ENCODE assay signal across 13 cellular contexts in the genomic region with DNA sequence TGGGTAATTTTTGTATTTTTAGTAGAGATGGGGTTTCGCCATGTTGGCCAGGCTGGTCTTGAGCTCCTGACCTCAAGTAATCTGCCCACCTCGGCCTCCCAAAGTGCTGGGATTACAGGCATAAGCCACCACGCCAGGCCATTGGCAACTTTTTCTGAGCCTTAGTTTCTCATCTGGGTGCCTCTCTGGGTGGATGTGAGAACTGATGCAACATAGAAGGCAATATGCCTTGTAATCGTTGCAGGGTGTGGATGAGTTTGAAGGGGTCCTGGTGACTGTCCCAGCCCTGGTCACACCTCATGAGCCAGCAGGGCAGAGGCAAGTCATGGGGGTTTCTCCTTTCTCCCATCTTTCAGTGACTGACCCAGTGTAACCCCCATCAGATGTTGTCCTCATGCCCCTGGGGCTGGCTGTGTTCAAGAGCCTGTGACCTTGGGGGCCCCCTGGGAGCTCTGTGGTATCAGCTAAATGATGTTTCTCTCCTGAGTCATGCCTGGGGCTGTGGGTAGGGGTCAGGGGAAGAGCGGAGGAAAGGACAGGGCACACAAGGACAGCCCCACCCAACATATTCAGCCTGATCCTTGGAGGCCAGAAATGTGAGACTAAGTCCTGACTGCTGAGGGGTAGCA. TPM values are rescaled to one million over a fixed set of nuclear protein-coding genes. Genes with fewer than 3 reads are reported as not detected.
DNase-seq lines count a peak whose midpoint lies in the region; ATAC-seq and TF ChIP-seq lines count a peak whose summit lies in the region.
"Had no signal": no experiment of that assay in that cellular context is flagged by ENCODE, and none has a peak within 500 bp of the region (broad histone marks: within the 10 kb centered on the region; RNA-seq: fewer than 3 reads in every experiment).

No MANE protein-coding gene starts in this region.

- no peaks in the 10 kb centered on the region for H3K36me3 ChIP-seq in CD4-positive, CD25-positive, alpha-beta regulatory T cell (ENCODE audit: control insufficient read depth, insufficient read depth, low read length)
- H3K36me3 ChIP-seq: vagina had no signal

- no peak overlapping the region for H3K27ac ChIP-seq in CD4-positive, CD25-positive, alpha-beta regulatory T cell (ENCODE audit: insufficient read depth, low read length, poor library complexity, severe bottlenecking)
- H3K27ac ChIP-seq in layer of hippocampus (ENCODE audit: low read depth, low read length) = peak overlapping the region; percentile 98
- H3K27ac ChIP-seq: vagina had no signal

- TF ChIP-seq CTCF in HFFc6 (IDR thresholded peaks at IDR 0.05) = no peak

- peaks cover 5% of the 10 kb centered on the region for H3K36me3 Mint-ChIP-seq in CD4-positive, CD25-positive, alpha-beta regulatory T cell
- no peaks in the 10 kb centered on the region for H3K36me3 Mint-ChIP-seq in HFFc6 (ENCODE audit: low read depth)
- H3K36me3 Mint-ChIP-seq: T-cell had no signal

- no peaks in the 10 kb centered on the region for H3K27me3 ChIP-seq in CD4-positive, CD25-positive, alpha-beta regulatory T cell (ENCODE audit: control insufficient read depth, insufficient read depth, low read length)
- H3K27me3 ChIP-seq in layer of hippocampus (ENCODE audit: control insufficient read depth, insufficient read depth, low read length) = no peaks in the 10 kb centered on the region

- no peak for DNase-seq in CD4-positive, CD25-positive, alpha-beta regulatory T cell
- DNase-seq in T1000 (lab: John Stamatoyannopoulos, UW) (peak; percentile 62), NCI-H446 (lab: John Stamatoyannopoulos, UW) (no peak), HFFc6 (no peak), SK-N-DZ (ENCODE audit: low spot score) (no peak), NCI-H69 (lab: John Stamatoyannopoulos, UW) (no peak)
- DNase-seq: naive thymus-derived CD4-positive, alpha-beta T cell; NCI-H187 treated with DMSO at 0.1 percent for 48 hours; T-cell had no signal

- H3K9me3 ChIP-seq in CD4-positive, CD25-positive, alpha-beta regulatory T cell (ENCODE audit: control insufficient read depth in 2 of 2, low read length in 2 of 2) = no peaks in the 10 kb centered on the region
- H3K9me3 ChIP-seq: vagina had no signal

- peak overlapping the region; percentile 51 to 80 (median 78) for H3K27ac Mint-ChIP-seq in CD4-positive, CD25-positive, alpha-beta regulatory T cell
- H3K27ac Mint-ChIP-seq in HFFc6 = no peak overlapping the region

- no peak overlapping the region for H3K4me3 ChIP-seq in CD4-positive, CD25-positive, alpha-beta regulatory T cell (ENCODE audit: low read depth, low read length)
- H3K4me3 ChIP-seq: skin epidermis, vagina had no signal

- H3K4me1 ChIP-seq in CD4-positive, CD25-positive, alpha-beta regulatory T cell (ENCODE audit: control insufficient read depth, insufficient read depth, low read length, poor library complexity, severe bottlenecking) = peaks cover 43% of the 10 kb centered on the region

- H3K4me1 Mint-ChIP-seq in CD4-positive, CD25-positive, alpha-beta regulatory T cell = peaks cover 6 to 51% (median 24%) of the 10 kb centered on the region in 4 donors
- peaks cover 27% of the 10 kb centered on the region for H3K4me1 Mint-ChIP-seq in HFFc6 (ENCODE audit: low read depth)

- peak overlapping the region; percentile 11 to 50 (median 36) for H3K4me3 Mint-ChIP-seq in CD4-positive, CD25-positive, alpha-beta regulatory T cell
- no peak overlapping the region for H3K4me3 Mint-ChIP-seq in HFFc6

- no peaks in the 10 kb centered on the region for H3K9me3 Mint-ChIP-seq in CD4-positive, CD25-positive, alpha-beta regulatory T cell
- no peaks in the 10 kb centered on the region for H3K9me3 Mint-ChIP-seq in HFFc6
- H3K9me3 Mint-ChIP-seq: naive thymus-derived CD4-positive, alpha-beta T cell; T-cell had no signal

- ATAC-seq in CD4-positive, CD25-positive, alpha-beta regulatory T cell (ENCODE audit: low read depth in 2 of 2) = no peak
- peak; percentile 43 for ATAC-seq in GM21447 (IDR thresholded peaks at IDR 0.05; ENCODE audit: unreplicated experiment)
- ATAC-seq: naive thymus-derived CD4-positive, alpha-beta T cell; T-cell had no signal

- H3K27me3 Mint-ChIP-seq in CD4-positive, CD25-positive, alpha-beta regulatory T cell = peaks cover 11% of the 10 kb centered on the region
- peaks cover 22% of the 10 kb centered on the region for H3K27me3 Mint-ChIP-seq in HFFc6 (ENCODE audit: insufficient read depth)

RNA-seq across cellular contexts. Expression of gene COL9A2, which starts 3.6 kb away (rescaled TPM):
- 2.9 TPM for total RNA-seq in CD4-positive, CD25-positive, alpha-beta regulatory T cell
- polyA plus RNA-seq in CD4-positive, CD25-positive, alpha-beta regulatory T cell = 1 to 10 TPM in 1 of 4 donors, under 1 TPM in 3; 0.26 to 1.5 (median 0.50) TPM
- total RNA-seq in HFFc6 (2021; fragmentation: NEBNext Ultra II Directional; extraction: Animal tissue kit (Norgen Biotek cat#: 25700)) = under 1 TPM; 0.07 to 0.48 (median 0.32) TPM
- 7.9 and 12.1 TPM in 2 replicates for polyA plus RNA-seq in SK-N-DZ (2014; cell fraction: cytosol; rRNA removed)
- 125 and 126 TPM in 2 replicates for polyA plus RNA-seq in SK-N-DZ (2014; cell fraction: nucleus; rRNA removed)

RNA-seq across cellular contexts. Expression of gene ZMPSTE24, which starts 55.4 kb away (rescaled TPM):
- total RNA-seq in CD4-positive, CD25-positive, alpha-beta regulatory T cell = 12.2 TPM
- 10 to 100 TPM; 23.3 to 35.1 (median 32.0) TPM for polyA plus RNA-seq in CD4-positive, CD25-positive, alpha-beta regulatory T cell
- total RNA-seq in HFFc6 (2021; fragmentation: NEBNext Ultra II Directional; extraction: Animal tissue kit (Norgen Biotek cat#: 25700)) = 10 to 100 TPM; 66.4 to 79.3 (median 78.3) TPM
- 30.1 and 35.3 TPM in 2 replicates for polyA plus RNA-seq in SK-N-DZ (2014; cell fraction: cytosol; rRNA removed)
- 16.2 and 18.2 TPM in 2 replicates for polyA plus RNA-seq in SK-N-DZ (2014; cell fraction: nucleus; rRNA removed)
